In the genomic region with DNA sequence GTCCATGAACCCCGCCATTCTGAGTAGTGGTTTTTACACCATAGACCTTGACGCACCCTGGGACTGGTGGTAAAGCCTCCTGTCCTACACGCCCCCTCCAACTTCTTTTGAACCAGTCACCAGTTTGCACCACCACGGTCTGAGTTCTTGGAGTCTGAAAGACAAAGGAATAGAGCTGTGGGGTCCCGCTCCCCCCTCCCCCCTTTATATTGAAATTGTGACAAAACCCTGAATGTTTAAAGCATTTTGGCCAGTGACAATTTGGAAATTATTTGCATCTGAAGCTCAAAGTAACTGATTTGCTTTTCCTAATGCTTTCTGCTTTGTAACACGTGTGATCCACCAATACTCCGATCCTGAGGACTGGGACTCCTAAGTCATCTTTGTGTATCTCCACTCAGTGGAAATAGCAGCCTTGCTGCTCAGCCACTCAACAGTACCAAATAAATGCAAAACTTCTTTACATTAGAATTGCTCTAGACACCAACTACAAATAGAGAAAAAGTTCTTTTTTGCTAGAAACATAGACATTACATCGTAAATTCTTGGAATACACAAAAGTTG, we compare ENCODE assay signal across 8 cellular contexts. TPM values are rescaled to one million over a fixed set of nuclear protein-coding genes. Genes with fewer than 3 reads are reported as not detected.
A peak's percentile ranks its signal among the peaks of the same experiment; 100 is the strongest.
DNase-seq lines count a peak whose midpoint lies in the region; ATAC-seq, FAIRE-seq and TF ChIP-seq lines count a peak whose summit lies in the region.

No MANE protein-coding gene starts in this region.

- H3K4me3 ChIP-seq in DOHH2 (ENCODE audit: low read length): peak overlapping the region; percentile 99
- peak overlapping the region; percentile 93 for H3K4me3 ChIP-seq in HUES64 (ENCODE audit: low read length)
- H3K4me3 ChIP-seq in kidney (ENCODE audit: low read length in 2 of 2): peak overlapping the region; percentile 98 to 100

- H3K9me2 ChIP-seq in DOHH2 (replicated peaks; ENCODE audit: control insufficient read depth, low read length): no peaks in the 10 kb centered on the region

- no peaks in the 10 kb centered on the region for H3K27me3 ChIP-seq in DOHH2 (ENCODE audit: control insufficient read depth, low read length)
- no peaks in the 10 kb centered on the region for H3K27me3 ChIP-seq in HUES64 (ENCODE audit: insufficient read depth, low read length)

- H3K79me2 ChIP-seq in DOHH2 (ENCODE audit: control insufficient read depth, low read length): peaks cover 51% of the 10 kb centered on the region

- 16% methylated on average over 8 of the region's 8 CpGs for WGBS in HUES64

- H3K9me3 ChIP-seq in DOHH2 (ENCODE audit: control insufficient read depth, insufficient read depth, low read length) (no peaks in the 10 kb centered on the region), HUES64 (ENCODE audit: insufficient read depth, low read depth, low read length) (no peaks in the 10 kb centered on the region), kidney (ENCODE audit: control insufficient read depth in 1 of 2, low read length in 2 of 2) (no peaks in the 10 kb centered on the region)

- peak overlapping the region; percentile 100 for H3K9ac ChIP-seq in HUES64 (ENCODE audit: low read depth, low read length)
- H3K9ac ChIP-seq in kidney (ENCODE audit: low read length in 2 of 2): peak overlapping the region; percentile 100

- peaks cover 53% of the 10 kb centered on the region for H3K4me1 Mint-ChIP-seq in activated naive CD8-positive, alpha-beta T cell treated with anti-CD3 and anti-CD28 coated beads, Interleukin-2, amount 50 U/mL, for 24 hours

- H3K4me1 ChIP-seq in DOHH2 (ENCODE audit: control insufficient read depth, low read length): peaks cover 44% of the 10 kb centered on the region
- H3K4me1 ChIP-seq in HUES64 (ENCODE audit: insufficient read depth, low read length): peaks cover 16% of the 10 kb centered on the region
- peaks cover 7 to 11% of the 10 kb centered on the region in 2 donors for H3K4me1 ChIP-seq in kidney (ENCODE audit: control insufficient read depth in 1 of 2, insufficient read depth in 1 of 2, low read depth in 1 of 2, low read length in 2 of 2)

- no peak for DNase-seq in activated naive CD8-positive, alpha-beta T cell treated with anti-CD3 and anti-CD28 coated beads, Interleukin-2, amount 50 U/mL, for 24 hours
- DNase-seq in kidney (no peak), substantia nigra (lab: John Stamatoyannopoulos, UW) (peak in 3 of 49 donors; percentile 42 to 52 (median 52)), RPMI8226 (no peak), COR-L47 (lab: John Stamatoyannopoulos, UW) (no peak)

- intact Hi-C loops in kidney (cut with DNase I): no loop called here

- peaks cover 42% of the 10 kb centered on the region for H3K36me3 ChIP-seq in DOHH2 (ENCODE audit: control insufficient read depth, low read length)
- H3K36me3 ChIP-seq in HUES64 (ENCODE audit: insufficient read depth, low read length): peaks cover 32% of the 10 kb centered on the region
- peaks cover 19 to 26% of the 10 kb centered on the region in 2 donors for H3K36me3 ChIP-seq in kidney (ENCODE audit: control insufficient read depth in 1 of 2, insufficient read depth in 2 of 2, low read length in 2 of 2)

- H3K9me3 Mint-ChIP-seq in activated naive CD8-positive, alpha-beta T cell treated with anti-CD3 and anti-CD28 coated beads, Interleukin-2, amount 50 U/mL, for 24 hours: no peaks in the 10 kb centered on the region

- peak; percentile 26 for ATAC-seq in activated naive CD8-positive, alpha-beta T cell treated with anti-CD3 and anti-CD28 coated beads, Interleukin-2, amount 50 U/mL, for 24 hours
- no peak for ATAC-seq in GM18858 (IDR thresholded peaks at IDR 0.05; ENCODE audit: unreplicated experiment)

- H3K27me3 Mint-ChIP-seq in activated naive CD8-positive, alpha-beta T cell treated with anti-CD3 and anti-CD28 coated beads, Interleukin-2, amount 50 U/mL, for 24 hours: peaks cover 3% of the 10 kb centered on the region

- H3K4me3 Mint-ChIP-seq in activated naive CD8-positive, alpha-beta T cell treated with anti-CD3 and anti-CD28 coated beads, Interleukin-2, amount 50 U/mL, for 24 hours: peak overlapping the region; percentile 98

- peak overlapping the region; percentile 90 for H3K4me2 ChIP-seq in DOHH2 (ENCODE audit: low read length)

- peak overlapping the region; percentile 99 for H3K27ac Mint-ChIP-seq in activated naive CD8-positive, alpha-beta T cell treated with anti-CD3 and anti-CD28 coated beads, Interleukin-2, amount 50 U/mL, for 24 hours

- TF ChIP-seq CTCF in DOHH2 (IDR thresholded peaks at IDR 0.05; ENCODE audit: low read depth, low read length, poor library complexity, severe bottlenecking) (no peak), kidney (IDR thresholded peaks at IDR 0.05; ENCODE audit: borderline replicate concordance, extremely low read depth, insufficient read depth) (no peak)

- H4K20me1 ChIP-seq in DOHH2 (ENCODE audit: control insufficient read depth, insufficient read depth, low read depth, low read length): peaks cover 29% of the 10 kb centered on the region

- peak overlapping the region; percentile 88 for H3K27ac ChIP-seq in DOHH2 (ENCODE audit: low read depth, low read length)
- H3K27ac ChIP-seq in HUES64 (ENCODE audit: low read depth, low read length): peak overlapping the region; percentile 86
- peak overlapping the region; percentile 100 for H3K27ac ChIP-seq in kidney (ENCODE audit: low read depth in 2 of 2, low read length in 2 of 2)
- peak overlapping the region; percentile 98 for H3K27ac ChIP-seq in substantia nigra (ENCODE audit: low read depth, low read length, poor library complexity, severe bottlenecking)

- no peak for FAIRE-seq in kidney (lab: Jason Lieb, UNC)

- peaks cover 42% of the 10 kb centered on the region for H3K36me3 Mint-ChIP-seq in activated naive CD8-positive, alpha-beta T cell treated with anti-CD3 and anti-CD28 coated beads, Interleukin-2, amount 50 U/mL, for 24 hours (ENCODE audit: low read depth)

- H3F3A ChIP-seq in DOHH2 (ENCODE audit: control insufficient read depth, insufficient read depth): peaks cover 34% of the 10 kb centered on the region

RNA-seq across cellular contexts. Expression of gene SRSF7, which starts 0.8 kb away (rescaled TPM):
- polyA plus RNA-seq in HUES64 (2013, experiment 1 of 2): 398 TPM
- 431 TPM for polyA plus RNA-seq in HUES64 (2013, experiment 2 of 2)
- total RNA-seq in kidney: 123 TPM
- 74.1 TPM for polyA plus RNA-seq in kidney (ENCODE audit: insufficient read depth, low read depth, low replicate concordance)

RNA-seq across cellular contexts. Expression of gene GEMIN6, which starts 26.1 kb away (rescaled TPM):
- 16.0 TPM for polyA plus RNA-seq in HUES64 (2013, experiment 1 of 2)
- polyA plus RNA-seq in HUES64 (2013, experiment 2 of 2): 12.3 TPM
- 11.0 TPM for total RNA-seq in kidney
- 24.7 TPM for polyA plus RNA-seq in kidney (ENCODE audit: insufficient read depth, low read depth, low replicate concordance)
